Comparison of ENCODE assay signal across 10 cellular contexts in genomic region chr2:227608469-227609338, GRCh38. TPM values are rescaled to one million over a fixed set of nuclear protein-coding genes. Genes with fewer than 3 reads are reported as not detected.
DNase-seq lines count a peak whose midpoint lies in the region; ATAC-seq, FAIRE-seq and TF ChIP-seq lines count a peak whose summit lies in the region.
"Had no signal": no experiment of that assay in that cellular context is flagged by ENCODE, and none has a peak within 500 bp of the region (broad histone marks: within the 10 kb centered on the region; RNA-seq: fewer than 3 reads in every experiment).

No MANE protein-coding gene starts in this region.

- no peak for TF ChIP-seq POLR2A in GM12892 (IDR thresholded peaks at IDR 0.05; ENCODE audit: low read depth, low read length)

- H3K27ac ChIP-seq in small intestine (ENCODE audit: low read depth in 1 of 2, low read length in 1 of 2): no peak overlapping the region

- H3K4me3 ChIP-seq in small intestine (ENCODE audit: low read depth in 1 of 2, low read length in 2 of 2): no peak overlapping the region

- TF ChIP-seq CTCF in D721Med (IDR thresholded peaks at IDR 0.05; ENCODE audit: insufficient read depth, missing control alignments): no peak

- WGBS in small intestine, 3 donors: 61 to 79% (median 71%) methylated on average over 10 to 16 of the region's 16 CpGs

- DNase-seq in NCI-H2107 treated with DMSO at 0.1 percent for 48 hours (lab: John Stamatoyannopoulos, UW; ENCODE audit: unreplicated experiment): peak; percentile 2
- no peak for DNase-seq in NCI-H2107 (lab: John Stamatoyannopoulos, UW)
- peak; percentile 79 for DNase-seq in SKM-1 (lab: John Stamatoyannopoulos, UW; ENCODE audit: unreplicated experiment)
- DNase-seq in small intestine: peak; percentile 32
- DNase-seq in D721Med (ENCODE audit: insufficient read length, low spot score): no peak
- DNase-seq in activated gamma-delta T cell (lab: John Stamatoyannopoulos, UW): no peak
- DNase-seq in GM12892 (ENCODE audit: insufficient read length): no peak
- DNase-seq: 8988T, left cardiac atrium had no signal

- H3K27me3 ChIP-seq in small intestine (ENCODE audit: control insufficient read depth in 2 of 2, insufficient read depth in 2 of 2, low read length in 2 of 2): peaks cover 0 to 3% of the 10 kb centered on the region in 2 donors

- H3K4me1 ChIP-seq in small intestine (ENCODE audit: control insufficient read depth in 2 of 2, insufficient read depth in 1 of 2, low read depth in 1 of 2, low read length in 1 of 2): no peaks in the 10 kb centered on the region

- ATAC-seq in HG03060 (IDR thresholded peaks at IDR 0.05; ENCODE audit: low read depth, unreplicated experiment): peak; percentile 58

- H3K36me3 ChIP-seq in small intestine (ENCODE audit: control insufficient read depth in 2 of 2, insufficient read depth in 2 of 2, low read length in 2 of 2): no peaks in the 10 kb centered on the region

- no peaks in the 10 kb centered on the region for H3K9me3 ChIP-seq in small intestine (ENCODE audit: control insufficient read depth, low read depth)

- FAIRE-seq in small intestine (lab: Jason Lieb, UNC): no peak
- FAIRE-seq in D721Med (lab: Jason Lieb, UNC): no peak
- no peak for FAIRE-seq in GM12892 (lab: Jason Lieb, UNC)

RNA-seq across cellular contexts. Expression of gene SCYGR3, which starts 5.9 kb away (rescaled TPM):
- polyA plus RNA-seq in small intestine: not detected
- polyA plus RNA-seq in GM12892 (2012; ENCODE audit: missing spikeins): not detected

RNA-seq across cellular contexts. Expression of gene SCYGR4, which starts 8.6 kb away (rescaled TPM):
- not detected for polyA plus RNA-seq in small intestine
- not detected for polyA plus RNA-seq in GM12892 (2012; ENCODE audit: missing spikeins)

RNA-seq across cellular contexts. Expression of gene SCYGR2, which starts 10.0 kb away (rescaled TPM):
- not detected for polyA plus RNA-seq in small intestine
- polyA plus RNA-seq in GM12892 (2012; ENCODE audit: missing spikeins): not detected

RNA-seq across cellular contexts. Expression of gene SCYGR5, which starts 57.9 kb away (rescaled TPM):
- polyA plus RNA-seq in small intestine: not detected
- polyA plus RNA-seq in GM12892 (2012; ENCODE audit: missing spikeins): not detected

Comparison
In these comparisons a context has a peak if more than half of its experiments do, and no peak if none do; other contexts are left out.
1. DNase-seq: peak in NCI-H2107 treated with DMSO at 0.1 percent for 48 hours (single experiment), SKM-1 (single experiment) and small intestine (single experiment); none in NCI-H2107 (single experiment), D721Med (single experiment), activated gamma-delta T cell (single experiment) and GM12892 (single experiment).